8 cellular contexts compared by ENCODE assay signal in genomic region chr5:43037929-43038510, GRCh38. TPM values are rescaled to one million over a fixed set of nuclear protein-coding genes. Genes with fewer than 3 reads are reported as not detected.
A peak's percentile ranks its signal among the peaks of the same experiment; 100 is the strongest.
DNase-seq lines count a peak whose midpoint lies in the region; ATAC-seq and TF ChIP-seq lines count a peak whose summit lies in the region.

No MANE protein-coding gene starts in this region.

- H3K27me3 Mint-ChIP-seq in activated CD4-positive, alpha-beta memory T cell treated with anti-CD3 and anti-CD28 coated beads for 36 hours: no peaks in the 10 kb centered on the region
- H3K27me3 Mint-ChIP-seq in stimulated activated memory B cell treated with anti-CD40 and anti-IgM and Interleukin-4, amounts not matched to agents 10 μg/mL and 1 μg/mL and 100 μg/mL, for 72 hours: no peaks in the 10 kb centered on the region

- peak; percentile 59 for DNase-seq in GM06990 (ENCODE audit: extremely low read depth, insufficient read length)
- DNase-seq in activated CD4-positive, alpha-beta memory T cell treated with anti-CD3 and anti-CD28 coated beads for 36 hours: peak; percentile 38
- peak in 1 of 2 donors; percentile 66 for DNase-seq in foreskin fibroblast
- no peak for DNase-seq in DMS153 treated with DMSO at 0.1 percent for 48 hours (lab: John Stamatoyannopoulos, UW; ENCODE audit: unreplicated experiment)
- DNase-seq in NCI-H2029 treated with DMSO at 0.1 percent for 48 hours (lab: John Stamatoyannopoulos, UW): no peak

- H3K4me3 ChIP-seq in GM06990 (replicated peaks; ENCODE audit: low read depth, low read length) (peak overlapping the region; percentile 58), foreskin fibroblast (ENCODE audit: low read depth in 1 of 2, low read length in 2 of 2) (peak overlapping the region; percentile 4 to 49)

- H3K27ac Mint-ChIP-seq in activated CD4-positive, alpha-beta memory T cell treated with anti-CD3 and anti-CD28 coated beads for 36 hours: peak overlapping the region; percentile 88
- H3K27ac Mint-ChIP-seq in stimulated activated memory B cell treated with anti-CD40 and anti-IgM and Interleukin-4, amounts not matched to agents 10 μg/mL and 1 μg/mL and 100 μg/mL, for 72 hours: peak overlapping the region; percentile 100

- H3K4me1 Mint-ChIP-seq in activated CD4-positive, alpha-beta memory T cell treated with anti-CD3 and anti-CD28 coated beads for 36 hours (ENCODE audit: low read depth): peaks cover 36% of the 10 kb centered on the region
- peaks cover 54% of the 10 kb centered on the region for H3K4me1 Mint-ChIP-seq in stimulated activated memory B cell treated with anti-CD40 and anti-IgM and Interleukin-4, amounts not matched to agents 10 μg/mL and 1 μg/mL and 100 μg/mL, for 72 hours

- TF ChIP-seq CTCF in GM06990 (IDR thresholded peaks at IDR 0.05; ENCODE audit: insufficient read depth, low read length, poor library complexity, severe bottlenecking) (no peak), foreskin fibroblast (IDR thresholded peaks at IDR 0.05; ENCODE audit: low read depth, low read length) (no peak)

- H3K36me3 Mint-ChIP-seq in activated CD4-positive, alpha-beta memory T cell treated with anti-CD3 and anti-CD28 coated beads for 36 hours: no peaks in the 10 kb centered on the region
- no peaks in the 10 kb centered on the region for H3K36me3 Mint-ChIP-seq in stimulated activated memory B cell treated with anti-CD40 and anti-IgM and Interleukin-4, amounts not matched to agents 10 μg/mL and 1 μg/mL and 100 μg/mL, for 72 hours

- no peaks in the 10 kb centered on the region for H3K27me3 ChIP-seq in GM06990 (replicated peaks; ENCODE audit: control insufficient read depth, insufficient read depth, low read length)

- POLR2A ChIA-PET in activated CD4-positive, alpha-beta memory T cell treated with anti-CD3 and anti-CD28 coated beads for 36 hours (lab: Charles Lee): interaction anchor here (0.7 to 3.9 kb wide), 10 partner anchors 19 to 88 kb away, joined by 3 to 41 read pairs (median 6); no protein-coding TSS in a partner anchor

- ATAC-seq in HG03432 (IDR thresholded peaks at IDR 0.05; ENCODE audit: unreplicated experiment): peak; percentile 22
- ATAC-seq in stimulated activated memory B cell treated with anti-CD40 and anti-IgM and Interleukin-4, amounts not matched to agents 10 μg/mL and 1 μg/mL and 100 μg/mL, for 72 hours: peak; percentile 22
- ATAC-seq in HG02623 (IDR thresholded peaks at IDR 0.05; ENCODE audit: unreplicated experiment): no peak

- H3K36me3 ChIP-seq in GM06990 (ENCODE audit: control insufficient read depth, insufficient read depth, low read length): no peaks in the 10 kb centered on the region

- H3K4me3 Mint-ChIP-seq in activated CD4-positive, alpha-beta memory T cell treated with anti-CD3 and anti-CD28 coated beads for 36 hours: peak overlapping the region; percentile 83
- peak overlapping the region; percentile 76 for H3K4me3 Mint-ChIP-seq in stimulated activated memory B cell treated with anti-CD40 and anti-IgM and Interleukin-4, amounts not matched to agents 10 μg/mL and 1 μg/mL and 100 μg/mL, for 72 hours

- CTCF ChIA-PET in activated CD4-positive, alpha-beta memory T cell treated with anti-CD3 and anti-CD28 coated beads for 36 hours (lab: Charles Lee): interaction anchor here (0.5 to 4.8 kb wide), 13 partner anchors 9 to 129 kb away, joined by 3 to 72 read pairs (median 10); no protein-coding TSS in a partner anchor

- H3K9me3 Mint-ChIP-seq in activated CD4-positive, alpha-beta memory T cell treated with anti-CD3 and anti-CD28 coated beads for 36 hours: no peaks in the 10 kb centered on the region
- H3K9me3 Mint-ChIP-seq in stimulated activated memory B cell treated with anti-CD40 and anti-IgM and Interleukin-4, amounts not matched to agents 10 μg/mL and 1 μg/mL and 100 μg/mL, for 72 hours: no peaks in the 10 kb centered on the region

- intact Hi-C loops in activated CD4-positive, alpha-beta memory T cell treated with anti-CD3 and anti-CD28 coated beads for 36 hours (cut with micrococcal nuclease): no loop called here

RNA-seq across cellular contexts. Expression of gene ANXA2R, which starts 2.1 kb away (rescaled TPM):
- total RNA-seq in activated CD4-positive, alpha-beta memory T cell treated with anti-CD3 and anti-CD28 coated beads for 36 hours: 1 to 10 TPM; 2.8 to 3.8 TPM

Comparison
In these comparisons a context has a peak if more than half of its experiments do, and no peak if none do; other contexts are left out.
1. DNase-seq: peak in GM06990 (single experiment) and activated CD4-positive, alpha-beta memory T cell treated with anti-CD3 and anti-CD28 coated beads for 36 hours (single experiment); none in DMS153 treated with DMSO at 0.1 percent for 48 hours (single experiment) and NCI-H2029 treated with DMSO at 0.1 percent for 48 hours (single experiment).